Comparison of ENCODE assay signal across 8 cellular contexts in genomic region chr22:24894220-24894975, GRCh38. TPM values are rescaled to one million over a fixed set of nuclear protein-coding genes. Genes with fewer than 3 reads are reported as not detected.
DNase-seq lines count a peak whose midpoint lies in the region; ATAC-seq, FAIRE-seq and TF ChIP-seq lines count a peak whose summit lies in the region.

No MANE protein-coding gene starts in this region.

- peaks cover 7% of the 10 kb centered on the region; the same call in 1 of the 3 replicates for H3K9me3 Mint-ChIP-seq in GM23338

- H4K20me1 ChIP-seq in GM23338 (replicated peaks; ENCODE audit: insufficient read depth) = no peaks in the 10 kb centered on the region

- TF ChIP-seq CTCF in GM23338 (conservative IDR thresholded peaks at IDR 0.05; ENCODE audit: low read depth in 2 of 2) = no peak
- TF ChIP-seq CTCF in choroid plexus epithelial cell (conservative IDR thresholded peaks at IDR 0.05; ENCODE audit: low read depth, low read length) = no peak
- no peak for TF ChIP-seq CTCF in right lobe of liver (IDR thresholded peaks at IDR 0.05)
- no peak for TF ChIP-seq CTCF in uterus (IDR thresholded peaks at IDR 0.05)

- no peak for TF ChIP-seq POLR2A in right lobe of liver (IDR thresholded peaks at IDR 0.05)
- TF ChIP-seq POLR2A in uterus (IDR thresholded peaks at IDR 0.05) = no peak

- peaks cover 5% of the 10 kb centered on the region for H3K27me3 Mint-ChIP-seq in GM23338 (ENCODE audit: insufficient read depth, low read depth, poor library complexity)

- H3K4me3 ChIP-seq in GM23338 (no peak overlapping the region), choroid plexus epithelial cell (ENCODE audit: low read depth, low read length) (no peak overlapping the region), right lobe of liver (no peak overlapping the region), uterus (no peak overlapping the region)

- ATAC-seq in GM23338 = peak; percentile 27; the same call in 2 of the 3 replicates
- peak; percentile 89 to 96 (median 93) for ATAC-seq in right lobe of liver
- ATAC-seq in HG03097 (IDR thresholded peaks at IDR 0.05; ENCODE audit: low FRiP score, unreplicated experiment) = no peak
- no peak for ATAC-seq in GM18519 (IDR thresholded peaks at IDR 0.05; ENCODE audit: low FRiP score, unreplicated experiment)

- H3K9me3 ChIP-seq in right lobe of liver = no peaks in the 10 kb centered on the region
- H3K9me3 ChIP-seq in uterus = no peaks in the 10 kb centered on the region

- H3F3A ChIP-seq in GM23338 (replicated peaks; ENCODE audit: low read depth) = no peaks in the 10 kb centered on the region

- no peaks in the 10 kb centered on the region for H3K9me2 ChIP-seq in GM23338 (ENCODE audit: insufficient read depth)

- no peaks in the 10 kb centered on the region for H3K79me2 ChIP-seq in GM23338 (replicated peaks; ENCODE audit: insufficient read depth)

- H3K27ac Mint-ChIP-seq in GM23338 = peak overlapping the region; percentile 88

- no peaks in the 10 kb centered on the region for H3K36me3 ChIP-seq in GM23338 (ENCODE audit: insufficient read depth)
- H3K36me3 ChIP-seq in right lobe of liver = no peaks in the 10 kb centered on the region
- no peaks in the 10 kb centered on the region for H3K36me3 ChIP-seq in uterus

- H3K4me2 ChIP-seq in GM23338 = no peak overlapping the region; the same call in 1 of the 2 replicates

- no peak overlapping the region for H2AFZ ChIP-seq in GM23338

- no peak overlapping the region for H3K4me3 Mint-ChIP-seq in GM23338

- WGBS in right lobe of liver (ENCODE audit: insufficient coverage, low coverage, low lambda C conversion rate, missing lambda C conversion rate) = 14% methylated on average over 8 of the region's 16 CpGs

- DNase-seq in GM23338 (ENCODE audit: low spot score) = peak; percentile 15
- peak; percentile 14 for DNase-seq in NCI-H524 treated with DMSO at 0.1 percent for 48 hours (lab: John Stamatoyannopoulos, UW)
- DNase-seq in choroid plexus epithelial cell (ENCODE audit: low read depth) = peak; percentile 99
- peak; percentile 89 to 95 (median 94) for DNase-seq in right lobe of liver
- DNase-seq in uterus = peak; percentile 66 to 84
- DNase-seq in GM19239 (ENCODE audit: insufficient read length, low spot score) = no peak

- H3K36me3 Mint-ChIP-seq in GM23338 (ENCODE audit: low read depth) = peaks cover 20% of the 10 kb centered on the region

- H3K4me1 ChIP-seq in GM23338 (ENCODE audit: insufficient read depth) = peaks cover 10% of the 10 kb centered on the region; the same call in 1 of the 2 replicates
- H3K4me1 ChIP-seq in right lobe of liver = peaks cover 0 to 14% (median 6%) of the 10 kb centered on the region in 4 donors
- peaks cover 0 to 6% of the 10 kb centered on the region in 2 donors for H3K4me1 ChIP-seq in uterus

- H3K27ac ChIP-seq in GM23338 (ENCODE audit: low read depth) = peak overlapping the region; percentile 14; the same call in 1 of the 2 replicates
- H3K27ac ChIP-seq in right lobe of liver = peak overlapping the region; percentile 52 to 73 (median 53)
- H3K27ac ChIP-seq in uterus = peak overlapping the region; percentile 70 to 71

- no peak for FAIRE-seq in GM19239 (lab: Jason Lieb, UNC)

- H3K4me1 Mint-ChIP-seq in GM23338 = peaks cover 17% of the 10 kb centered on the region

- no peaks in the 10 kb centered on the region for H3K27me3 ChIP-seq in GM23338 (ENCODE audit: insufficient read depth)
- H3K27me3 ChIP-seq in right lobe of liver = no peaks in the 10 kb centered on the region
- no peaks in the 10 kb centered on the region for H3K27me3 ChIP-seq in uterus

- intact Hi-C loops in right lobe of liver (cut with DNase I) (no loop called here), uterus (cut with DNase I; ENCODE audit: low total_unique reads) (no loop called here)

TF ChIP-seq in GM23338, 12 proteins besides CTCF, POLR2A, EP300 and RAD21:
- TF ChIP-seq ZNF114 (CRISPR knock-in tag; IDR thresholded peaks at IDR 0.05) = no peak
- TF ChIP-seq EZH2phosphoT487 (IDR thresholded peaks at IDR 0.05; ENCODE audit: unreplicated experiment) = no peak
- TF ChIP-seq ZNF331 (CRISPR knock-in tag; IDR thresholded peaks at IDR 0.05; ENCODE audit: low read depth) = no peak
- TF ChIP-seq ZNF462 (CRISPR knock-in tag; IDR thresholded peaks at IDR 0.05) = no peak
- no peak for TF ChIP-seq NANOG (IDR thresholded peaks at IDR 0.05; ENCODE audit: borderline replicate concordance)
- no peak for TF ChIP-seq JUNB (IDR thresholded peaks at IDR 0.05; ENCODE audit: unreplicated experiment)
- TF ChIP-seq STAT1 (IDR thresholded peaks at IDR 0.05; ENCODE audit: unreplicated experiment) = no peak

RNA-seq across cellular contexts. Expression of gene LHFPL7, which starts 52.1 kb away (rescaled TPM):
- total RNA-seq in GM23338 (2014; rRNA removed; shearing (Covaris generic)) = not detected in 2 replicates
- polyA plus RNA-seq in GM23338 (2016; fragmentation: Nextera tagmentation; extraction: Ambion mirVana) = not detected in 2 replicates
- total RNA-seq in right lobe of liver (not detected), uterus (1 to 10 TPM in 1 of 4 donors, not detected in 3; 1.0 TPM)

RNA-seq across cellular contexts. Expression of gene KIAA1671, which starts 58.1 kb away (rescaled TPM):
- 22.1 and 27.2 TPM in 2 replicates for total RNA-seq in GM23338 (2014; rRNA removed; shearing (Covaris generic))
- 5.8 and 6.1 TPM in 2 replicates for polyA plus RNA-seq in GM23338 (2016; fragmentation: Nextera tagmentation; extraction: Ambion mirVana)
- total RNA-seq in right lobe of liver (10 to 100 TPM; 31.1 to 56.6 (median 39.2) TPM), uterus (10 to 100 TPM in 2 of 4 donors, 1 to 10 TPM in 2; 7.6 to 26.1 (median 16.7) TPM)

Comparison
In these comparisons a context has a peak if more than half of its experiments do, and no peak if none do; other contexts are left out.
1. ATAC-seq: peak in GM23338 (single experiment) and right lobe of liver (4 of 4); none in HG03097 (single experiment) and GM18519 (single experiment).
2. H3K27ac ChIP-seq: peak in every context shown above with its lines; median percentile 70 in uterus; 53 in right lobe of liver; 14 in GM23338.